In the genomic region with DNA sequence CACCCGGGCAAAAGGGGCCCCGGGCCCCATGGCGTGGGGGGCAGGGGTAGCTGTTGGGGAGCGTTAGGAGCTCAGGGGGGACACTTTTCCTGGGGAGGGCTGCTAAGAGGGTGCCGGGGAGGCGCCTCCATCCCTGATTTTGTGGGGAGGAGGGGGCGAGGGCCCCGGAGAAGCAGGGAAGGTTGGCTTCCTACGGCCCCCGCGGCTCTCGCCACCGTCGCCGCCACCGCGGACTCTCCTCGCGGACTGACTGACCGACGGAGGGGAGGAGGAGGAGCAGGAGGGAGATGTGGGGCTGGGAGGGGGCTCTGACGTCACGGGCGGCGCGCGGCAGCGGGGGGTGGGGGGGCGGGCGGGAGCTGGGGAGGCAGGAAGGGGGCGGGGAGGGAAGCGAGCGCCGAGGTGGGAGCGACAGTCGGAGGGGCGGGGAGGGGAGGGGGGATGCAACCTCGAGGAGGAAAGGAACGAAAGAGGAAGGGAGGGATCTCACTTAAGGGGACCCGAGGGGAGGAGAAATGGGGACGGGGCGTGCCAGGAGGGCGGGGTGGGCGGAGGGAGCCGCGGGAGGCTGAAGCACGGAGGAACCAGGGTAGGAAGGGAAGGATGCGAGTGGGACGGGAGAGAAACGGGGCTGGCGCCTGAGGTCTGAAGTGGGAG, we compare ENCODE assay signal across 8 cellular contexts. TPM values are rescaled to one million over a fixed set of nuclear protein-coding genes. Genes with fewer than 3 reads are reported as not detected.
DNase-seq lines count a peak whose midpoint lies in the region; ATAC-seq and TF ChIP-seq lines count a peak whose summit lies in the region.

No MANE protein-coding gene starts in this region.

- H3K27me3 Mint-ChIP-seq in T-helper 2 cell treated with Interferon-gamma antibody and Interleukin-4, amounts not matched to agents 5 μg/mL and 100 μg/mL, for 36 hours (ENCODE audit: low read depth), result peaks cover 61% of the 10 kb centered on the region

- H3K9ac ChIP-seq in BLaER1 treated with 17β-estradiol and CSF1 and Interleukin-3, amounts not matched to agents 10 nM and 100 nM, result peak overlapping the region; percentile 26 to 84 (median 79); a peak in 21 of 22 replicates

- no peaks in the 10 kb centered on the region for H3K9me3 Mint-ChIP-seq in T-helper 2 cell treated with Interferon-gamma antibody and Interleukin-4, amounts not matched to agents 5 μg/mL and 100 μg/mL, for 36 hours

- peak; percentile 66 to 70 for ATAC-seq in right cardiac atrium
- no peak for ATAC-seq in GM19463 (IDR thresholded peaks at IDR 0.05; ENCODE audit: unreplicated experiment)

- peak overlapping the region; percentile 93 to 100 (median 98) for H3K4me2 ChIP-seq in BLaER1 treated with 17β-estradiol and CSF1 and Interleukin-3, amounts not matched to agents 10 nM and 100 nM

- no peaks in the 10 kb centered on the region for H3K27me3 ChIP-seq in BLaER1 treated with 17β-estradiol and CSF1 and Interleukin-3, amounts not matched to agents 10 nM and 100 nM
- no peaks in the 10 kb centered on the region for H3K27me3 ChIP-seq in right cardiac atrium (ENCODE audit: control insufficient read depth, insufficient read depth)

- peaks cover 33 to 49% (median 37%) of the 10 kb centered on the region in 10 experiments for H3K4me1 ChIP-seq in BLaER1 treated with 17β-estradiol and CSF1 and Interleukin-3, amounts not matched to agents 10 nM and 100 nM
- H3K4me1 ChIP-seq in right cardiac atrium (ENCODE audit: control insufficient read depth, insufficient read depth, low read length), result peaks cover 8% of the 10 kb centered on the region

- no peaks in the 10 kb centered on the region for H3K9me3 ChIP-seq in BLaER1 treated with 17β-estradiol and CSF1 and Interleukin-3, amounts not matched to agents 10 nM and 100 nM (replicated peaks in 1 of 11)
- no peaks in the 10 kb centered on the region for H3K9me3 ChIP-seq in right cardiac atrium (ENCODE audit: control insufficient read depth, low read length)

- peaks cover 27% of the 10 kb centered on the region for H3K4me1 Mint-ChIP-seq in T-helper 2 cell treated with Interferon-gamma antibody and Interleukin-4, amounts not matched to agents 5 μg/mL and 100 μg/mL, for 36 hours (ENCODE audit: low read depth)

- intact Hi-C loops in right cardiac atrium (cut with DNase I) (loop anchor here in 1 of 4 donors (10.0 kb wide), 1 partner anchor 703 kb away; a partner anchor contains a TSS), posterior vena cava (cut with DNase I) (no loop called here)

- DNase-seq in HuH-7 (ENCODE audit: low spot score) (peak; percentile 40), astrocyte of the cerebellum (ENCODE audit: low read depth) (peak; percentile 62), right cardiac atrium (peak; percentile 88 to 91 (median 90)), posterior vena cava (ENCODE audit: low spot score) (peak; percentile 88), NCI-H1694 (lab: John Stamatoyannopoulos, UW) (no peak)
- peak; percentile 16 for DNase-seq in T-helper 2 cell treated with Interferon-gamma antibody and Interleukin-4, amounts not matched to agents 5 μg/mL and 100 μg/mL, for 36 hours (ENCODE audit: low spot score)

- TF ChIP-seq CTCF in astrocyte of the cerebellum (IDR thresholded peaks at IDR 0.05; ENCODE audit: low read depth, low read length, missing control alignments), result no peak

- H3K36me3 ChIP-seq in BLaER1 treated with 17β-estradiol and CSF1 and Interleukin-3, amounts not matched to agents 10 nM and 100 nM, result peaks cover 9 to 16% (median 13%) of the 10 kb centered on the region in 11 experiments; a peak in 20 of 22 replicates

- in situ Hi-C loops in astrocyte of the cerebellum (cut with HindIII; ENCODE audit: low sequenced_read_pairs), result no loop called here

- H3K27ac Mint-ChIP-seq in T-helper 2 cell treated with Interferon-gamma antibody and Interleukin-4, amounts not matched to agents 5 μg/mL and 100 μg/mL, for 36 hours, result peak overlapping the region; percentile 46

- peak overlapping the region; percentile 92 for H3K4me3 Mint-ChIP-seq in T-helper 2 cell treated with Interferon-gamma antibody and Interleukin-4, amounts not matched to agents 5 μg/mL and 100 μg/mL, for 36 hours

- H3K27ac ChIP-seq in BLaER1 treated with 17β-estradiol and CSF1 and Interleukin-3, amounts not matched to agents 10 nM and 100 nM, result peak overlapping the region in 10 of 11 experiments; percentile 21 to 84 (median 77); a peak in 19 of 22 replicates
- peak overlapping the region; percentile 51 for H3K27ac ChIP-seq in right cardiac atrium (ENCODE audit: low read length)

- peaks cover 0 to 32% (median 20%) of the 10 kb centered on the region in 11 experiments; a peak in 13 of 22 replicates for H4K20me1 ChIP-seq in BLaER1 treated with 17β-estradiol and CSF1 and Interleukin-3, amounts not matched to agents 10 nM and 100 nM

- H3K4me3 ChIP-seq in BLaER1 treated with 17β-estradiol and CSF1 and Interleukin-3, amounts not matched to agents 10 nM and 100 nM, result peak overlapping the region; percentile 59 to 73 (median 66)
- H3K4me3 ChIP-seq in astrocyte of the cerebellum (ENCODE audit: low read depth, low read length) (peak overlapping the region; percentile 74), right cardiac atrium (ENCODE audit: low read length) (peak overlapping the region; percentile 53)

- H3K36me3 Mint-ChIP-seq in T-helper 2 cell treated with Interferon-gamma antibody and Interleukin-4, amounts not matched to agents 5 μg/mL and 100 μg/mL, for 36 hours (ENCODE audit: low read depth), result peaks cover 1% of the 10 kb centered on the region

- 1% methylated on average over 51 of the region's 51 CpGs for WGBS in right cardiac atrium

RNA-seq across cellular contexts. Expression of a gene that starts 5.1 kb away (rescaled TPM):
- total RNA-seq in right cardiac atrium (10 to 100 TPM; 34.8 to 40.0 (median 36.6) TPM), posterior vena cava (10 to 100 TPM; 48.4 to 53.0 TPM)
- 37.5 TPM for polyA plus RNA-seq in right cardiac atrium

RNA-seq across cellular contexts. Expression of a gene that starts 29.0 kb away (rescaled TPM):
- total RNA-seq in right cardiac atrium (1 to 10 TPM; 1.5 to 2.6 (median 2.2) TPM), posterior vena cava (under 1 TPM in 1 of 2 donors, not detected in 1; 0.69 TPM)
- polyA plus RNA-seq in right cardiac atrium, result 4.8 TPM

RNA-seq across cellular contexts. Expression of a gene that starts 43.0 kb away (rescaled TPM):
- total RNA-seq in right cardiac atrium, result not detected
- polyA plus RNA-seq in right cardiac atrium, result not detected
- total RNA-seq in posterior vena cava, result not detected

RNA-seq across cellular contexts. Expression of a gene that starts 53.1 kb away (rescaled TPM):
- 1 to 10 TPM in 1 of 4 donors, under 1 TPM in 3; 0.32 to 1.8 (median 0.44) TPM for total RNA-seq in right cardiac atrium
- 0.77 TPM for polyA plus RNA-seq in right cardiac atrium
- 1 to 10 TPM in 1 of 2 donors, under 1 TPM in 1; 0.24 to 6.5 TPM for total RNA-seq in posterior vena cava
